ENCODE assay signal across 1 cellular context in genomic region chr15:36802861-36803531, GRCh38.
TF ChIP-seq lines count a peak whose summit lies in the region.

No MANE protein-coding gene starts in this region.

TF ChIP-seq in GM23338, 12 proteins besides CTCF, POLR2A, EP300 and RAD21 (continued from another document):
- TF ChIP-seq ZNF462 (CRISPR knock-in tag; IDR thresholded peaks at IDR 0.05): no peak
- TF ChIP-seq, protein P1, sequence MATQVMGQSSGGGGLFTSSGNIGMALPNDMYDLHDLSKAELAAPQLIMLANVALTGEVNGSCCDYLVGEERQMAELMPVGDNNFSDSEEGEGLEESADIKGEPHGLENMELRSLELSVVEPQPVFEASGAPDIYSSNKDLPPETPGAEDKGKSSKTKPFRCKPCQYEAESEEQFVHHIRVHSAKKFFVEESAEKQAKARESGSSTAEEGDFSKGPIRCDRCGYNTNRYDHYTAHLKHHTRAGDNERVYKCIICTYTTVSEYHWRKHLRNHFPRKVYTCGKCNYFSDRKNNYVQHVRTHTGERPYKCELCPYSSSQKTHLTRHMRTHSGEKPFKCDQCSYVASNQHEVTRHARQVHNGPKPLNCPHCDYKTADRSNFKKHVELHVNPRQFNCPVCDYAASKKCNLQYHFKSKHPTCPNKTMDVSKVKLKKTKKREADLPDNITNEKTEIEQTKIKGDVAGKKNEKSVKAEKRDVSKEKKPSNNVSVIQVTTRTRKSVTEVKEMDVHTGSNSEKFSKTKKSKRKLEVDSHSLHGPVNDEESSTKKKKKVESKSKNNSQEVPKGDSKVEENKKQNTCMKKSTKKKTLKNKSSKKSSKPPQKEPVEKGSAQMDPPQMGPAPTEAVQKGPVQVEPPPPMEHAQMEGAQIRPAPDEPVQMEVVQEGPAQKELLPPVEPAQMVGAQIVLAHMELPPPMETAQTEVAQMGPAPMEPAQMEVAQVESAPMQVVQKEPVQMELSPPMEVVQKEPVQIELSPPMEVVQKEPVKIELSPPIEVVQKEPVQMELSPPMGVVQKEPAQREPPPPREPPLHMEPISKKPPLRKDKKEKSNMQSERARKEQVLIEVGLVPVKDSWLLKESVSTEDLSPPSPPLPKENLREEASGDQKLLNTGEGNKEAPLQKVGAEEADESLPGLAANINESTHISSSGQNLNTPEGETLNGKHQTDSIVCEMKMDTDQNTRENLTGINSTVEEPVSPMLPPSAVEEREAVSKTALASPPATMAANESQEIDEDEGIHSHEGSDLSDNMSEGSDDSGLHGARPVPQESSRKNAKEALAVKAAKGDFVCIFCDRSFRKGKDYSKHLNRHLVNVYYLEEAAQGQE (IDR thresholded peaks at IDR 0.05; ENCODE audit: unreplicated experiment): no peak
- no peak for TF ChIP-seq STAT1 (IDR thresholded peaks at IDR 0.05; ENCODE audit: unreplicated experiment)
- no peak for TF ChIP-seq POLR2AphosphoS5 (IDR thresholded peaks at IDR 0.05; ENCODE audit: low read depth)
- TF ChIP-seq EZH2 (IDR thresholded peaks at IDR 0.05; ENCODE audit: low read depth, unreplicated experiment): no peak
- TF ChIP-seq ZNF114 (CRISPR knock-in tag; IDR thresholded peaks at IDR 0.05): no peak
